In the genomic region with DNA sequence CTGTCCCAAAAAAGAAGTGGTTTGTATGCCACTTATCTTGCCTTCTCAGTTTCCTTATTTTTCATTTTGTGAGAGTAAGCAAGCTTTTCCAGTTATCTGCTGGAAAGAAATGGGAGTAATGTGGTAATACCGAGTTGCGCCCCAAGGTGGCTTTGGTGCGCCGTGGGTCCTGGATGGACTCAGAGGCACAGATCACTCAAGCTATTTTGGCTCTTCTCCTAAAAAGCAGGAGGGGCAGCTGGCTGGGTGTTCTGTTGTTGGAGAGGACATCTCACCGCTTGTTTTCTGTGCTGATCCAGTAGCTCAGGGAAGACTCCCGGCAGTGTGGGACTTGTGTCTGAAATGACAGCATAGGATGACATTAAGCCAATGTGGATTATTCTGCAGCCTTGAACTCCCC, we compare ENCODE assay signal across 9 cellular contexts. TPM values are rescaled to one million over a fixed set of nuclear protein-coding genes. Genes with fewer than 3 reads are reported as not detected.
A peak's percentile ranks its signal among the peaks of the same experiment; 100 is the strongest.
DNase-seq lines count a peak whose midpoint lies in the region; ATAC-seq and TF ChIP-seq lines count a peak whose summit lies in the region.
"Had no signal": no experiment of that assay in that cellular context is flagged by ENCODE, and none has a peak within 500 bp of the region (broad histone marks: within the 10 kb centered on the region; RNA-seq: fewer than 3 reads in every experiment).

No MANE protein-coding gene starts in this region.

- H3K4me3 Mint-ChIP-seq in CD4-positive, alpha-beta memory T cell, result no peak overlapping the region
- H3K4me3 Mint-ChIP-seq in WTC11, result no peak overlapping the region

- H3K36me3 ChIP-seq in CD4-positive, alpha-beta memory T cell (ENCODE audit: insufficient read depth, low read length), result peaks cover 38% of the 10 kb centered on the region
- peaks cover 5 to 100% (median 33%) of the 10 kb centered on the region in 3 donors for H3K36me3 ChIP-seq in esophagus squamous epithelium
- H3K36me3 ChIP-seq in parathyroid adenoma (ENCODE audit: control insufficient read depth, insufficient read depth, low read length), result no peaks in the 10 kb centered on the region

- H3K27ac ChIP-seq in CD4-positive, alpha-beta memory T cell (ENCODE audit: low read depth, low read length), result no peak overlapping the region
- H3K27ac ChIP-seq in esophagus squamous epithelium, result no peak overlapping the region
- H3K27ac ChIP-seq in parathyroid adenoma, result peak overlapping the region; percentile 87
- H3K27ac ChIP-seq: thoracic aorta had no signal

- TF ChIP-seq CTCF in WTC11 (IDR thresholded peaks at IDR 0.05) (peak; percentile 45), esophagus squamous epithelium (IDR thresholded peaks at IDR 0.05) (peak in 5 of 6 experiments; percentile 21 to 59 (median 42)), parathyroid adenoma (IDR thresholded peaks at IDR 0.05) (peak; percentile 86), omental fat pad (IDR thresholded peaks at IDR 0.05) (no peak)

- H3K4me1 ChIP-seq in CD4-positive, alpha-beta memory T cell (ENCODE audit: insufficient read depth, low read length), result peaks cover 37% of the 10 kb centered on the region
- H3K4me1 ChIP-seq in esophagus squamous epithelium (peaks cover 0 to 13% (median 0%) of the 10 kb centered on the region in 3 donors), parathyroid adenoma (peaks cover 41% of the 10 kb centered on the region)

- DNase-seq in CD4-positive, alpha-beta memory T cell, result peak in 4 of 5 donors; percentile 42 to 56 (median 44)
- peak; percentile 50 for DNase-seq in HT-29 (ENCODE audit: low spot score)
- peak; percentile 66 for DNase-seq in WTC11 (ENCODE audit: low spot score)
- no peak for DNase-seq in esophagus squamous epithelium (lab: John Stamatoyannopoulos, UW)
- DNase-seq in omental fat pad (ENCODE audit: low spot score), result no peak
- no peak for DNase-seq in GM19238 (ENCODE audit: insufficient read length, low spot score)

- 38 to 42% methylated on average over 6 of the region's 6 CpGs for WGBS in esophagus squamous epithelium, 2 donors

- TF ChIP-seq POLR2A in esophagus squamous epithelium (IDR thresholded peaks at IDR 0.05), result no peak

- H3K27ac Mint-ChIP-seq in CD4-positive, alpha-beta memory T cell, result peak overlapping the region; percentile 53 to 92 (median 78)
- no peak overlapping the region; the same call in 1 of the 2 replicates for H3K27ac Mint-ChIP-seq in WTC11

- ATAC-seq in WTC11 (peak; percentile 90), omental fat pad (ENCODE audit: low FRiP score) (no peak), HG03571 (IDR thresholded peaks at IDR 0.05; ENCODE audit: unreplicated experiment) (no peak)

- H3K9me3 ChIP-seq in CD4-positive, alpha-beta memory T cell (ENCODE audit: control insufficient read depth in 1 of 2, low read length in 2 of 2), result no peaks in the 10 kb centered on the region
- no peaks in the 10 kb centered on the region for H3K9me3 ChIP-seq in esophagus squamous epithelium
- no peaks in the 10 kb centered on the region for H3K9me3 ChIP-seq in parathyroid adenoma (ENCODE audit: control insufficient read depth, low read length)
- H3K9me3 ChIP-seq: thoracic aorta had no signal

- peaks cover 4% of the 10 kb centered on the region for H3K79me2 ChIP-seq in parathyroid adenoma

- no peak overlapping the region for H2AFZ ChIP-seq in parathyroid adenoma

- CTCF ChIA-PET in CD4-positive, alpha-beta memory T cell (lab: Charles Lee; ENCODE audit: partially characterized antibody), result interaction anchor here (0.8 to 9.8 kb wide), 15 partner anchors 8 to 53 kb away, joined by 3 to 134 read pairs (median 8); partner anchors contain the start of genes ALKBH4, LRWD1 and ORAI2
- CTCF ChIA-PET in WTC11 (lab: Charles Lee), result interaction anchor here (0.5 to 1.7 kb wide), 27 partner anchors 8 to 1018 kb away, joined by 3 to 14 read pairs (median 4); partner anchors contain the start of genes ALKBH4, LRWD1, ORAI2 and PRKRIP1

- no peak overlapping the region for H3K9ac ChIP-seq in parathyroid adenoma

- H3K36me3 Mint-ChIP-seq in CD4-positive, alpha-beta memory T cell, result peaks cover 36 to 51% of the 10 kb centered on the region in 2 donors
- peaks cover 76% of the 10 kb centered on the region for H3K36me3 Mint-ChIP-seq in WTC11

- no peaks in the 10 kb centered on the region for H3K27me3 ChIP-seq in CD4-positive, alpha-beta memory T cell (ENCODE audit: insufficient read depth, low read length)
- H3K27me3 ChIP-seq in esophagus squamous epithelium, result no peaks in the 10 kb centered on the region
- no peaks in the 10 kb centered on the region for H3K27me3 ChIP-seq in parathyroid adenoma (ENCODE audit: control insufficient read depth, insufficient read depth, low read length)

- peaks cover 24 to 41% (median 31%) of the 10 kb centered on the region in 4 donors for H3K4me1 Mint-ChIP-seq in CD4-positive, alpha-beta memory T cell
- no peaks in the 10 kb centered on the region for H3K4me1 Mint-ChIP-seq in WTC11

- no peak overlapping the region for H3K4me3 ChIP-seq in CD4-positive, alpha-beta memory T cell (ENCODE audit: low read length in 2 of 2)
- no peak overlapping the region for H3K4me3 ChIP-seq in esophagus squamous epithelium
- no peak overlapping the region for H3K4me3 ChIP-seq in parathyroid adenoma (ENCODE audit: low read depth, low read length)
- H3K4me3 ChIP-seq: thoracic aorta had no signal

- H3K9me3 Mint-ChIP-seq in CD4-positive, alpha-beta memory T cell, result peaks cover 0 to 6% (median 0%) of the 10 kb centered on the region in 8 donors
- peaks cover 19% of the 10 kb centered on the region for H3K9me3 Mint-ChIP-seq in WTC11

- intact Hi-C loops in CD4-positive, alpha-beta memory T cell (cut with micrococcal nuclease), result loop anchor here (2.0 kb wide), 1 partner anchor 38 kb away; no protein-coding TSS in a partner anchor
- intact Hi-C loops in esophagus squamous epithelium (cut with DNase I), result no loop called here

- no peaks in the 10 kb centered on the region for H3K27me3 Mint-ChIP-seq in CD4-positive, alpha-beta memory T cell
- H3K27me3 Mint-ChIP-seq in WTC11 (ENCODE audit: low read depth), result no peaks in the 10 kb centered on the region; the same call in 1 of the 2 replicates

- POLR2A ChIA-PET in CD4-positive, alpha-beta memory T cell (lab: Charles Lee; ENCODE audit: partially characterized antibody), result interaction anchor here (0.8 to 16.6 kb wide), 5 partner anchors 16 to 54 kb away, joined by 3 to 496 read pairs (median 9); partner anchors contain the start of genes ORAI2 and PRKRIP1
- POLR2A ChIA-PET in WTC11 (lab: Charles Lee), result no interaction called here

- no peak overlapping the region for H3K4me2 ChIP-seq in parathyroid adenoma (ENCODE audit: low read length)

TF ChIP-seq in WTC11, 78 proteins besides CTCF, POLR2A, EP300 and RAD21:
- TF ChIP-seq ELF4 (CRISPR knock-in tag; IDR thresholded peaks at IDR 0.05; ENCODE audit: low read depth), result no peak
- TF ChIP-seq SOX15 (CRISPR knock-in tag; IDR thresholded peaks at IDR 0.05), result no peak
- TF ChIP-seq ZNF396 (CRISPR knock-in tag; IDR thresholded peaks at IDR 0.05; ENCODE audit: borderline replicate concordance), result no peak
- no peak for TF ChIP-seq NR2C2 (CRISPR knock-in tag; IDR thresholded peaks at IDR 0.05)
- TF ChIP-seq ZNF138 (CRISPR knock-in tag; conservative IDR thresholded peaks at IDR 0.05), result no peak
- no peak for TF ChIP-seq ZNF317 (CRISPR knock-in tag; IDR thresholded peaks at IDR 0.05; ENCODE audit: borderline replicate concordance, low read depth)

RNA-seq across cellular contexts. Expression of gene PRKRIP1, which starts 16.4 kb away (rescaled TPM):
- total RNA-seq in CD4-positive, alpha-beta memory T cell, result 10 to 100 TPM; 43.2 to 47.6 TPM
- 10 to 100 TPM in 1 of 2 donors, 1 to 10 TPM in 1; 9.7 to 21.7 TPM for polyA plus RNA-seq in CD4-positive, alpha-beta memory T cell
- total RNA-seq in HT-29 (2014; rRNA removed; shearing (Covaris generic)), result 34.8 and 38.8 TPM in 2 replicates
- total RNA-seq in WTC11 (2021), result 27.5 to 34.4 TPM (median 30.1 TPM) in 3 replicates
- 10 to 100 TPM; 12.5 to 24.6 (median 16.5) TPM for total RNA-seq in esophagus squamous epithelium
- total RNA-seq in omental fat pad, result 10 to 100 TPM; 15.6 to 29.9 (median 20.2) TPM

RNA-seq across cellular contexts. Expression of gene ORAI2, which starts 20.8 kb away (rescaled TPM):
- total RNA-seq in CD4-positive, alpha-beta memory T cell, result 10 to 100 TPM; 29.0 to 31.6 TPM
- 10 to 100 TPM; 42.9 to 53.3 TPM for polyA plus RNA-seq in CD4-positive, alpha-beta memory T cell
- total RNA-seq in HT-29 (2014; rRNA removed; shearing (Covaris generic)), result 37.4 and 39.8 TPM in 2 replicates
- 22.2 to 25.9 TPM (median 24.7 TPM) in 3 replicates for total RNA-seq in WTC11 (2021)
- total RNA-seq in esophagus squamous epithelium, result 1 to 10 TPM in 3 of 4 donors, under 1 TPM in 1; 0.30 to 9.1 (median 5.1) TPM
- total RNA-seq in omental fat pad, result 10 to 100 TPM; 11.4 to 31.6 (median 26.6) TPM

RNA-seq across cellular contexts. Expression of gene ALKBH4, which starts 52.1 kb away (rescaled TPM):
- 10 to 100 TPM; 11.8 to 11.9 TPM for total RNA-seq in CD4-positive, alpha-beta memory T cell
- polyA plus RNA-seq in CD4-positive, alpha-beta memory T cell, result 10 to 100 TPM; 15.7 to 16.6 TPM
- 31.5 and 36.5 TPM in 2 replicates for total RNA-seq in HT-29 (2014; rRNA removed; shearing (Covaris generic))
- total RNA-seq in WTC11 (2021) (20.4 to 24.8 TPM (median 22.9 TPM) in 3 replicates), esophagus squamous epithelium (10 to 100 TPM in 3 of 4 donors, 1 to 10 TPM in 1; 7.3 to 31.7 (median 13.3) TPM), omental fat pad (10 to 100 TPM in 2 of 4 donors, 1 to 10 TPM in 2; 7.9 to 12.6 (median 9.7) TPM)

RNA-seq across cellular contexts. Expression of gene LRWD1, which starts 52.2 kb away (rescaled TPM):
- total RNA-seq in CD4-positive, alpha-beta memory T cell, result 10 to 100 TPM; 26.0 to 28.5 TPM
- polyA plus RNA-seq in CD4-positive, alpha-beta memory T cell, result 10 to 100 TPM; 12.9 to 15.2 TPM
- total RNA-seq in HT-29 (2014; rRNA removed; shearing (Covaris generic)), result 73.6 and 81.2 TPM in 2 replicates
- total RNA-seq in WTC11 (2021) (37.4 to 41.7 TPM (median 39.6 TPM) in 3 replicates), esophagus squamous epithelium (10 to 100 TPM in 2 of 4 donors, 1 to 10 TPM in 2; 5.8 to 16.9 (median 11.2) TPM), omental fat pad (10 to 100 TPM in 3 of 4 donors, 1 to 10 TPM in 1; 9.8 to 19.3 (median 11.4) TPM)

RNA-seq across cellular contexts. Expression of gene SPDYE6, which starts 56.3 kb away (rescaled TPM):
- not detected for total RNA-seq in CD4-positive, alpha-beta memory T cell
- polyA plus RNA-seq in CD4-positive, alpha-beta memory T cell, result under 1 TPM; 0.14 to 0.73 TPM
- not detected in 2 replicates for total RNA-seq in HT-29 (2014; rRNA removed; shearing (Covaris generic))
- total RNA-seq in WTC11 (2021), result not detected in 3 replicates
- total RNA-seq in esophagus squamous epithelium, result not detected
- not detected for total RNA-seq in omental fat pad
- total RNA-seq: thoracic aorta had no signal

Comparison
In these comparisons a context has a peak if more than half of its experiments do, and no peak if none do; other contexts are left out.
1. DNase-seq: peak in CD4-positive, alpha-beta memory T cell (4 of 5), HT-29 (single experiment) and WTC11 (single experiment); none in esophagus squamous epithelium (single experiment), omental fat pad (single experiment) and GM19238 (single experiment).
2. CTCF ChIP-seq: peak in WTC11 (single experiment), esophagus squamous epithelium (5 of 6) and parathyroid adenoma (single experiment); none in omental fat pad (0 of 3).